Comparison of ENCODE assay signal across 22 cellular contexts in the genomic region with DNA sequence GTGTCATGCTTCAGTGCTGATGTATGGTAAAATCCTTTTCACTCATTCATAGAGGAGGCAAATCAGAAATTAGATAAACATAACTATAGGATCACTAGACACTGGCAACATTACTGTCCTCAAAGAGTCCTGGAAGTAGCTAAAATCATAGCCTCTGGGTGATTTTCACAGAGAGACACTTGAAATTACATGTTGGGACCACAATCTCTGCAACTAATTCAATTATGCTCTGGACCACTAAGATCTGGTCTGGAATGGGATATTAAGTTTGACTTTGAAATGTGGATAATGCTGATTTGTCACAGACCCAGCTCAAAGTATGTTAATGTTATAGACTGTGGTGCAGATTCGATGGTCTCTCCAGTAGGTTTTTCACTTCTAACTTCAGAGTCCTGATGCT.
DNase-seq lines count a peak whose midpoint lies in the region; ATAC-seq and TF ChIP-seq lines count a peak whose summit lies in the region.
"Had no signal": no experiment of that assay in that cellular context is flagged by ENCODE, and none has a peak within 500 bp of the region (broad histone marks: within the 10 kb centered on the region; RNA-seq: fewer than 3 reads in every experiment).

No MANE protein-coding gene starts in this region.

- H3K4me2 ChIP-seq in GM23338 = no peak overlapping the region
- H3K4me2 ChIP-seq in PC-9 = no peak overlapping the region
- H3K4me2 ChIP-seq in SK-N-SH = no peak overlapping the region
- H3K4me2 ChIP-seq in neural progenitor cell = no peak overlapping the region
- H3K4me2 ChIP-seq: BLaER1 treated with 17β-estradiol and CSF1 and Interleukin-3, amounts not matched to agents 10 nM and 100 nM had no signal

- no peaks in the 10 kb centered on the region for H4K20me1 ChIP-seq in GM23338 (replicated peaks; ENCODE audit: insufficient read depth)
- H4K20me1 ChIP-seq in PC-9 (ENCODE audit: insufficient read depth) = no peaks in the 10 kb centered on the region
- no peaks in the 10 kb centered on the region for H4K20me1 ChIP-seq in SK-N-SH (ENCODE audit: insufficient read depth)
- no peaks in the 10 kb centered on the region for H4K20me1 ChIP-seq in neural progenitor cell (ENCODE audit: low read depth)
- H4K20me1 ChIP-seq: BLaER1 treated with 17β-estradiol and CSF1 and Interleukin-3, amounts not matched to agents 10 nM and 100 nM had no signal

- H3F3A ChIP-seq in GM23338 (replicated peaks; ENCODE audit: low read depth) (no peaks in the 10 kb centered on the region), PC-9 (ENCODE audit: insufficient read depth, low read depth) (no peaks in the 10 kb centered on the region), SK-N-SH (replicated peaks; ENCODE audit: insufficient read depth) (no peaks in the 10 kb centered on the region), neural progenitor cell (ENCODE audit: low read depth) (no peaks in the 10 kb centered on the region)

- H3K27ac Mint-ChIP-seq in GM23338 = no peak overlapping the region
- H3K27ac Mint-ChIP-seq in neural progenitor cell = no peak overlapping the region
- H3K27ac Mint-ChIP-seq: CD14-positive monocyte; CD4-positive, alpha-beta T cell; CD8-positive, alpha-beta memory T cell; HFFc6 had no signal

- intact Hi-C loops in PC-9 (cut with micrococcal nuclease; ENCODE audit: unreplicated experiment) (no loop called here), Right ventricle myocardium superior (cut with DNase I) (no loop called here)

- peak overlapping the region; percentile 6; the same call in 1 of the 2 replicates for H2AFZ ChIP-seq in GM23338
- peak overlapping the region; percentile 56 for H2AFZ ChIP-seq in PC-9
- no peak overlapping the region for H2AFZ ChIP-seq in SK-N-SH (ENCODE audit: low read depth)
- peak overlapping the region; percentile 59 for H2AFZ ChIP-seq in neural progenitor cell (replicated peaks)
- H2AFZ ChIP-seq: GM23248 had no signal

- H3K27me3 Mint-ChIP-seq in GM23338 (ENCODE audit: insufficient read depth, low read depth, poor library complexity) (no peaks in the 10 kb centered on the region), neural progenitor cell (ENCODE audit: insufficient read depth, low read depth) (no peaks in the 10 kb centered on the region)
- H3K27me3 Mint-ChIP-seq: CD4-positive, alpha-beta T cell had no signal

- H3K9me2 ChIP-seq in GM23338 (ENCODE audit: insufficient read depth) (no peaks in the 10 kb centered on the region), PC-9 (ENCODE audit: insufficient read depth) (no peaks in the 10 kb centered on the region), SK-N-SH (no peaks in the 10 kb centered on the region)

- no peak overlapping the region for H3K4me3 ChIP-seq in GM23338
- no peak overlapping the region for H3K4me3 ChIP-seq in PC-9
- no peak overlapping the region for H3K4me3 ChIP-seq in SK-N-SH (ENCODE audit: low read depth in 2 of 2, low read length in 1 of 2)
- H3K4me3 ChIP-seq in neural progenitor cell = no peak overlapping the region
- H3K4me3 ChIP-seq: BLaER1 treated with 17β-estradiol and CSF1 and Interleukin-3, amounts not matched to agents 10 nM and 100 nM; GM12878; GM23248; HAP-1 had no signal

- no TSS peak for BruUV-seq in PC-9 (replicated peaks; lab: Mats Ljungman, UMichigan)

- H3K27me3 ChIP-seq in GM23338 (ENCODE audit: insufficient read depth) (no peaks in the 10 kb centered on the region), PC-9 (ENCODE audit: insufficient read depth, low read depth) (no peaks in the 10 kb centered on the region), SK-N-SH (ENCODE audit: insufficient read depth) (no peaks in the 10 kb centered on the region), neural progenitor cell (no peaks in the 10 kb centered on the region)
- H3K27me3 ChIP-seq: BLaER1 treated with 17β-estradiol and CSF1 and Interleukin-3, amounts not matched to agents 10 nM and 100 nM had no signal

- 0% methylated on average over 1 of the region's 1 CpG for WGBS in SK-N-SH (ENCODE audit: low lambda C conversion rate)

- TF ChIP-seq EP300 in SK-N-SH (IDR thresholded peaks at IDR 0.05; ENCODE audit: borderline replicate concordance in 1 of 2, low read depth in 1 of 2, low read length in 1 of 2) = peak in 1 of 2 experiments; percentile 82; a peak in 2 of 4 replicates

- CTCF ChIA-PET in PC-9 (lab: Charles Lee) = no interaction called here
- CTCF ChIA-PET in SK-N-SH (lab: Yijun Ruan, JAX) = no interaction called here

- H3K4me1 Mint-ChIP-seq in GM23338 = peaks cover 2% of the 10 kb centered on the region; the same call in 2 of the 3 replicates
- H3K4me1 Mint-ChIP-seq in neural progenitor cell = peaks cover 7% of the 10 kb centered on the region
- H3K4me1 Mint-ChIP-seq: CD14-positive monocyte; CD8-positive, alpha-beta memory T cell had no signal

- no peak for ATAC-seq in GM23338
- ATAC-seq in Right ventricle myocardium superior (ENCODE audit: poor library complexity) = no peak
- ATAC-seq: GM12878 had no signal

- H3K9me3 ChIP-seq in PC-9 (ENCODE audit: insufficient read depth, low read depth) (no peaks in the 10 kb centered on the region), SK-N-SH (no peaks in the 10 kb centered on the region), neural progenitor cell (ENCODE audit: low read depth) (no peaks in the 10 kb centered on the region)
- H3K9me3 ChIP-seq: BE2C; BLaER1 treated with 17β-estradiol and CSF1 and Interleukin-3, amounts not matched to agents 10 nM and 100 nM; HAP-1 had no signal

- H3K9ac ChIP-seq in SK-N-SH (no peak overlapping the region), neural progenitor cell (no peak overlapping the region)
- H3K9ac ChIP-seq: BLaER1 treated with 17β-estradiol and CSF1 and Interleukin-3, amounts not matched to agents 10 nM and 100 nM; GM23248 had no signal

- POLR2A ChIA-PET in PC-9 (lab: Charles Lee; ENCODE audit: unreplicated experiment) (no interaction called here), SK-N-SH (lab: Yijun Ruan, JAX) (no interaction called here)

- H3K79me2 ChIP-seq in GM23338 (replicated peaks; ENCODE audit: insufficient read depth) (no peaks in the 10 kb centered on the region), PC-9 (ENCODE audit: low read depth) (no peaks in the 10 kb centered on the region), SK-N-SH (ENCODE audit: insufficient read depth) (no peaks in the 10 kb centered on the region), neural progenitor cell (ENCODE audit: low read depth) (no peaks in the 10 kb centered on the region)

- no peaks in the 10 kb centered on the region for H3K9me3 Mint-ChIP-seq in GM23338
- H3K9me3 Mint-ChIP-seq in neural progenitor cell = no peaks in the 10 kb centered on the region
- H3K9me3 Mint-ChIP-seq: CD4-positive, alpha-beta T cell had no signal

- H3K4me1 ChIP-seq in GM23338 (ENCODE audit: insufficient read depth) (no peaks in the 10 kb centered on the region), PC-9 (replicated peaks; ENCODE audit: insufficient read depth) (no peaks in the 10 kb centered on the region), SK-N-SH (ENCODE audit: control insufficient read depth in 1 of 2, insufficient read depth in 2 of 2, low read depth in 1 of 2, low read length in 1 of 2) (no peaks in the 10 kb centered on the region; a peak in 1 of 4 replicates), neural progenitor cell (no peaks in the 10 kb centered on the region)
- H3K4me1 ChIP-seq: BE2C; BLaER1 treated with 17β-estradiol and CSF1 and Interleukin-3, amounts not matched to agents 10 nM and 100 nM; HAP-1 had no signal

- H3K36me3 ChIP-seq in GM23338 (ENCODE audit: insufficient read depth) (no peaks in the 10 kb centered on the region), PC-9 (ENCODE audit: low read depth) (no peaks in the 10 kb centered on the region), SK-N-SH (replicated peaks in 1 of 2; ENCODE audit: control insufficient read depth in 1 of 2, insufficient read depth in 2 of 2, low read length in 1 of 2) (no peaks in the 10 kb centered on the region), neural progenitor cell (no peaks in the 10 kb centered on the region)
- H3K36me3 ChIP-seq: BE2C; BLaER1 treated with 17β-estradiol and CSF1 and Interleukin-3, amounts not matched to agents 10 nM and 100 nM; HAP-1 had no signal

- H3K36me3 Mint-ChIP-seq in GM23338 (ENCODE audit: low read depth) (no peaks in the 10 kb centered on the region), neural progenitor cell (no peaks in the 10 kb centered on the region)
- H3K36me3 Mint-ChIP-seq: CD14-positive monocyte; CD8-positive, alpha-beta memory T cell had no signal

- no peak for TF ChIP-seq RAD21 in SK-N-SH (IDR thresholded peaks at IDR 0.05; ENCODE audit: low read length)

- TF ChIP-seq CTCF in GM23338 (conservative IDR thresholded peaks at IDR 0.05; ENCODE audit: low read depth in 2 of 2) (no peak), PC-9 (conservative IDR thresholded peaks at IDR 0.05) (no peak), SK-N-SH (IDR thresholded peaks at IDR 0.05) (no peak), neural progenitor cell (IDR thresholded peaks at IDR 0.05) (no peak)

- H3K27ac ChIP-seq in GM23338 (ENCODE audit: low read depth) (no peak overlapping the region), PC-9 (no peak overlapping the region), SK-N-SH (ENCODE audit: low read depth in 2 of 2, low read length in 1 of 2) (no peak overlapping the region; a peak in 1 of 4 replicates), neural progenitor cell (no peak overlapping the region)
- H3K27ac ChIP-seq: 22Rv1; BLaER1 treated with 17β-estradiol and CSF1 and Interleukin-3, amounts not matched to agents 10 nM and 100 nM; GM23248 had no signal

- no peak for DNase-seq in GM23338 (ENCODE audit: low spot score)
- DNase-seq in PC-9 = no peak
- peak; percentile 42 for DNase-seq in SK-N-SH
- DNase-seq in neural progenitor cell (ENCODE audit: low spot score) = no peak
- no peak for DNase-seq in Right ventricle myocardium superior
- no peak for DNase-seq in activated CD4-positive, CD25-positive, alpha-beta regulatory T cell treated with anti-CD3 and anti-CD28 coated beads, Interleukin-2, amount 50 U/mL, for 72 hours
- DNase-seq in SW480 (ENCODE audit: low spot score) = no peak
- DNase-seq: AML-193; BE2C; CD4-positive, alpha-beta T cell; CD8-positive, alpha-beta memory T cell; DMS 273 treated with DMSO at 0.1 percent for 48 hours; DMS79; EL; GDM1; GM23248; HFFc6 had no signal

- H3K4me3 Mint-ChIP-seq in GM23338 (no peak overlapping the region), neural progenitor cell (no peak overlapping the region)
- H3K4me3 Mint-ChIP-seq: CD14-positive monocyte; CD4-positive, alpha-beta T cell; CD8-positive, alpha-beta memory T cell; HFFc6 had no signal

TF ChIP-seq in GM23338, 12 proteins besides CTCF, POLR2A, EP300 and RAD21:
- TF ChIP-seq CREB1 (CRISPR knock-in tag; IDR thresholded peaks at IDR 0.05; ENCODE audit: low read depth) = no peak
- TF ChIP-seq ZNF331 (CRISPR knock-in tag; IDR thresholded peaks at IDR 0.05; ENCODE audit: low read depth) = no peak
- no peak for TF ChIP-seq ZNF114 (CRISPR knock-in tag; IDR thresholded peaks at IDR 0.05)
- TF ChIP-seq POLR2AphosphoS5 (IDR thresholded peaks at IDR 0.05; ENCODE audit: low read depth) = no peak

TF ChIP-seq in SK-N-SH, 30 proteins besides CTCF, POLR2A, EP300 and RAD21 (continues in another document):
- no peak for TF ChIP-seq GABPA (IDR thresholded peaks at IDR 0.05; ENCODE audit: low read depth)
- TF ChIP-seq RCOR1 (IDR thresholded peaks at IDR 0.05; ENCODE audit: low read length) = peak; percentile 93
- peak; percentile 85 for TF ChIP-seq GATA2 (CRISPR knock-in tag; IDR thresholded peaks at IDR 0.05)
- peak; percentile 60; the same call in 1 of the 2 replicates for TF ChIP-seq TEAD4 (IDR thresholded peaks at IDR 0.05; ENCODE audit: borderline replicate concordance, insufficient read depth)
- no peak for TF ChIP-seq SMC3 (IDR thresholded peaks at IDR 0.05; ENCODE audit: low read depth, low read length)
